In the genomic region with DNA sequence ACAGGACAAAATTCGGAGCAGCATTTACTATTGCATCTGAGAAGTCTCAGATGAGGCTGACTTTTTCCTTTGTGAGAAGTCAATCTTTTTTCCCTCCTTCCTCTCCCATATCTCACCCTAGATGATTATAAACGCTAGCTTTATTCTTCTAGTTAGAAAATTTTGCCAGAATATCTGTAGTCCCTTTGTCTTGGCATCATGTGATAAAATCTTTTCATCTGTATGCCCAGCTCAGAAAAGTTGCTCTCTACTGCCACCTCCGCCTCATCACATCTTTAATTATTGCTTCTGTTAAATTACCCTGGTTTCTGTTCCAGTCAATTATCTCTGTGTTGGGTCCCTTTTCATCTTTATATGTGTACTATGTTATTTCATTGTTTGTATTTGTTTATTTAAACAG, we compare ENCODE assay signal across 1 cellular context.
TF ChIP-seq lines count a peak whose summit lies in the region.

No MANE protein-coding gene starts in this region.

TF ChIP-seq in HepG2, 621 proteins besides CTCF, POLR2A, EP300 and RAD21 (continued from another document):
- TF ChIP-seq, protein P1, sequence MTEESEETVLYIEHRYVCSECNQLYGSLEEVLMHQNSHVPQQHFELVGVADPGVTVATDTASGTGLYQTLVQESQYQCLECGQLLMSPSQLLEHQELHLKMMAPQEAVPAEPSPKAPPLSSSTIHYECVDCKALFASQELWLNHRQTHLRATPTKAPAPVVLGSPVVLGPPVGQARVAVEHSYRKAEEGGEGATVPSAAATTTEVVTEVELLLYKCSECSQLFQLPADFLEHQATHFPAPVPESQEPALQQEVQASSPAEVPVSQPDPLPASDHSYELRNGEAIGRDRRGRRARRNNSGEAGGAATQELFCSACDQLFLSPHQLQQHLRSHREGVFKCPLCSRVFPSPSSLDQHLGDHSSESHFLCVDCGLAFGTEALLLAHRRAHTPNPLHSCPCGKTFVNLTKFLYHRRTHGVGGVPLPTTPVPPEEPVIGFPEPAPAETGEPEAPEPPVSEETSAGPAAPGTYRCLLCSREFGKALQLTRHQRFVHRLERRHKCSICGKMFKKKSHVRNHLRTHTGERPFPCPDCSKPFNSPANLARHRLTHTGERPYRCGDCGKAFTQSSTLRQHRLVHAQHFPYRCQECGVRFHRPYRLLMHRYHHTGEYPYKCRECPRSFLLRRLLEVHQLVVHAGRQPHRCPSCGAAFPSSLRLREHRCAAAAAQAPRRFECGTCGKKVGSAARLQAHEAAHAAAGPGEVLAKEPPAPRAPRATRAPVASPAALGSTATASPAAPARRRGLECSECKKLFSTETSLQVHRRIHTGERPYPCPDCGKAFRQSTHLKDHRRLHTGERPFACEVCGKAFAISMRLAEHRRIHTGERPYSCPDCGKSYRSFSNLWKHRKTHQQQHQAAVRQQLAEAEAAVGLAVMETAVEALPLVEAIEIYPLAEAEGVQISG (CRISPR knock-in tag; IDR thresholded peaks at IDR 0.05), result no peak
- no peak for TF ChIP-seq FOXA3 (CRISPR knock-in tag; IDR thresholded peaks at IDR 0.05)
- TF ChIP-seq TSC22D2 (CRISPR knock-in tag; IDR thresholded peaks at IDR 0.05; ENCODE audit: borderline replicate concordance), result no peak
- TF ChIP-seq, protein P2, sequence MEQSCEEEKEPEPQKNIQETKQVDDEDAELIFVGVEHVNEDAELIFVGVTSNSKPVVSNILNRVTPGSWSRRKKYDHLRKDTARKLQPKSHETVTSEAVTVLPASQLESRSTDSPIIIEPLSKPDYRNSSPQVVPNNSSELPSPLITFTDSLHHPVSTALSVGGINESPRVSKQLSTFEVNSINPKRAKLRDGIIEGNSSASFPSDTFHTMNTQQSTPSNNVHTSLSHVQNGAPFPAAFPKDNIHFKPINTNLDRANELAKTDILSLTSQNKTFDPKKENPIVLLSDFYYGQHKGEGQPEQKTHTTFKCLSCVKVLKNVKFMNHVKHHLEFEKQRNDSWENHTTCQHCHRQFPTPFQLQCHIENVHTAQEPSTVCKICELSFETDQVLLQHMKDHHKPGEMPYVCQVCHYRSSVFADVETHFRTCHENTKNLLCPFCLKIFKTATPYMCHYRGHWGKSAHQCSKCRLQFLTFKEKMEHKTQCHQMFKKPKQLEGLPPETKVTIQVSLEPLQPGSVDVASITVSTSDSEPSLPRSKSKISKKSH (CRISPR knock-in tag; IDR thresholded peaks at IDR 0.05; ENCODE audit: borderline replicate concordance), result no peak
- no peak for TF ChIP-seq YEATS2 (CRISPR knock-in tag; IDR thresholded peaks at IDR 0.05; ENCODE audit: borderline replicate concordance)
- TF ChIP-seq KLF15 (CRISPR knock-in tag; IDR thresholded peaks at IDR 0.05; ENCODE audit: borderline replicate concordance), result no peak
- TF ChIP-seq ZNF839 (CRISPR knock-in tag; IDR thresholded peaks at IDR 0.05; ENCODE audit: borderline replicate concordance), result no peak
- TF ChIP-seq ZBTB39 (CRISPR knock-in tag; IDR thresholded peaks at IDR 0.05), result no peak
- TF ChIP-seq NR1H2 (CRISPR knock-in tag; IDR thresholded peaks at IDR 0.05; ENCODE audit: borderline replicate concordance, low read depth), result no peak
- no peak for TF ChIP-seq MEIS2 (CRISPR knock-in tag; IDR thresholded peaks at IDR 0.05)
- TF ChIP-seq JARID2 (CRISPR knock-in tag; IDR thresholded peaks at IDR 0.05; ENCODE audit: insufficient replicate concordance), result no peak
- TF ChIP-seq ZNF569 (CRISPR knock-in tag; IDR thresholded peaks at IDR 0.05; ENCODE audit: borderline replicate concordance), result no peak
- TF ChIP-seq THYN1 (CRISPR knock-in tag; IDR thresholded peaks at IDR 0.05; ENCODE audit: borderline replicate concordance, low read depth), result no peak
- TF ChIP-seq HNRNPUL1 (IDR thresholded peaks at IDR 0.05; ENCODE audit: low read depth, low read length), result no peak
- TF ChIP-seq ARID4A (CRISPR knock-in tag; IDR thresholded peaks at IDR 0.05; ENCODE audit: borderline replicate concordance), result no peak
- TF ChIP-seq, protein P3, sequence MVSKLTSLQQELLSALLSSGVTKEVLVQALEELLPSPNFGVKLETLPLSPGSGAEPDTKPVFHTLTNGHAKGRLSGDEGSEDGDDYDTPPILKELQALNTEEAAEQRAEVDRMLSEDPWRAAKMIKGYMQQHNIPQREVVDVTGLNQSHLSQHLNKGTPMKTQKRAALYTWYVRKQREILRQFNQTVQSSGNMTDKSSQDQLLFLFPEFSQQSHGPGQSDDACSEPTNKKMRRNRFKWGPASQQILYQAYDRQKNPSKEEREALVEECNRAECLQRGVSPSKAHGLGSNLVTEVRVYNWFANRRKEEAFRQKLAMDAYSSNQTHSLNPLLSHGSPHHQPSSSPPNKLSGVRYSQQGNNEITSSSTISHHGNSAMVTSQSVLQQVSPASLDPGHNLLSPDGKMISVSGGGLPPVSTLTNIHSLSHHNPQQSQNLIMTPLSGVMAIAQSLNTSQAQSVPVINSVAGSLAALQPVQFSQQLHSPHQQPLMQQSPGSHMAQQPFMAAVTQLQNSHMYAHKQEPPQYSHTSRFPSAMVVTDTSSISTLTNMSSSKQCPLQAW (CRISPR knock-in tag; IDR thresholded peaks at IDR 0.05), result no peak
- no peak for TF ChIP-seq ARNT2 (CRISPR knock-in tag; IDR thresholded peaks at IDR 0.05; ENCODE audit: low read depth)
- TF ChIP-seq ZMYM3 (CRISPR knock-in tag; IDR thresholded peaks at IDR 0.05), result no peak
